ENCODE assay signal across 18 cellular contexts in the genomic region with DNA sequence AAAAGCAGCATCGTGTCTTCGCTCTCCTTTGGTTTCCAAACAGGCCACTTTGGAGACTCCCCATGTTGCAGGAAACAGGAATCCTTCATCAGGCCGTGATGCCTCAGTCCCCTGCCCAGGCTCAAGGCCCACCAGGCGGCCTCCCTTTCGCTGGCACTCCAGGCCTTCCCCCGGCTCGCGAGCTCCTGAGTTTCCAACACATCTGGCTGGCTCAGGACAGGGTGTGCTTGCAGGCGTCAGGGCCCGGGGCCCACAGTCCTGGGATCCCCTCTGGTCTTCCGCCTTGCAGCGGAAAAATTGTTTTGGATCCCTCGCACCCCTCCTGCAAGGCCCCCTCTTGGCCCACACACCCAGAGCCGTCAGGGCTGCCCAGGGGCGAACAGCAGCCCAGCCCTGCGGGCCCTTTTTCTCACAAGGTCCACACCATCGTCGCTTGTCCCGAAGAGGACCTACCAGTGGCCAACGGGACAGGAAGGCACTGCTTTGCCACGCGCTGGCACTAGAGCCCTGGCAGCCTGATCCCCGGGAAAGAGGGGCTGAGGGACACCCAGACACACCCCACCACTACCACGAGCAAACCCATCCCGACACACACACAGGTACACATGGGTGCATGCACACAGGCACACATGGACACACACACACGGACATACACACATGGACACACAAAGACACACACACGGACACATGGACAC.
A peak's percentile ranks its signal among the peaks of the same experiment; 100 is the strongest.
DNase-seq lines count a peak whose midpoint lies in the region; ATAC-seq and TF ChIP-seq lines count a peak whose summit lies in the region.
"Had no signal": no experiment of that assay in that cellular context is flagged by ENCODE, and none has a peak within 500 bp of the region (broad histone marks: within the 10 kb centered on the region; RNA-seq: fewer than 3 reads in every experiment).

No MANE protein-coding gene starts in this region.

- H3K36me3 Mint-ChIP-seq in CD4-positive, CD25-positive, alpha-beta regulatory T cell = no peaks in the 10 kb centered on the region
- peaks cover 3% of the 10 kb centered on the region for H3K36me3 Mint-ChIP-seq in neural progenitor cell
- no peaks in the 10 kb centered on the region for H3K36me3 Mint-ChIP-seq in effector memory CD8-positive, alpha-beta T cell (ENCODE audit: insufficient read depth)
- H3K36me3 Mint-ChIP-seq: IgD-negative memory B cell had no signal

- TF ChIP-seq EP300 in gastroesophageal sphincter (IDR thresholded peaks at IDR 0.05) = no peak

- no peak overlapping the region for H3K27ac Mint-ChIP-seq in CD4-positive, CD25-positive, alpha-beta regulatory T cell
- no peak overlapping the region for H3K27ac Mint-ChIP-seq in neural progenitor cell
- no peak overlapping the region for H3K27ac Mint-ChIP-seq in effector memory CD8-positive, alpha-beta T cell
- H3K27ac Mint-ChIP-seq: activated naive CD4-positive, alpha-beta T cell treated with anti-CD3 and anti-CD28 coated beads for 36 hours; brain; IgD-negative memory B cell had no signal

- WGBS in gastroesophageal sphincter (ENCODE audit: low coverage in 1 of 2), 2 donors = 65 to 66% methylated on average over 20 to 27 of the region's 27 CpGs

- no peak overlapping the region for H3K27ac ChIP-seq in CD4-positive, CD25-positive, alpha-beta regulatory T cell (ENCODE audit: insufficient read depth, low read length, poor library complexity, severe bottlenecking)
- no peak overlapping the region for H3K27ac ChIP-seq in gastroesophageal sphincter
- H3K27ac ChIP-seq in neural progenitor cell = no peak overlapping the region
- H3K27ac ChIP-seq: sigmoid colon had no signal

- no peaks in the 10 kb centered on the region for H3K79me2 ChIP-seq in neural progenitor cell (ENCODE audit: low read depth)

- peaks cover 0 to 21% of the 10 kb centered on the region in 2 experiments for H3K9me3 ChIP-seq in CD4-positive, CD25-positive, alpha-beta regulatory T cell (ENCODE audit: control insufficient read depth in 2 of 2, low read length in 2 of 2)
- peaks cover 0 to 13% (median 0%) of the 10 kb centered on the region in 3 donors for H3K9me3 ChIP-seq in gastroesophageal sphincter
- peaks cover 2% of the 10 kb centered on the region for H3K9me3 ChIP-seq in neural progenitor cell (ENCODE audit: low read depth)

- peak; percentile 34 to 37 for ATAC-seq in CD4-positive, CD25-positive, alpha-beta regulatory T cell (ENCODE audit: low read depth in 2 of 2)
- ATAC-seq in gastroesophageal sphincter (peak; percentile 63), GM19463 (IDR thresholded peaks at IDR 0.05; ENCODE audit: unreplicated experiment) (no peak)
- no peak for ATAC-seq in effector memory CD8-positive, alpha-beta T cell (replicated peaks)
- ATAC-seq: PC-3 had no signal

- no peaks in the 10 kb centered on the region for H3K36me3 ChIP-seq in CD4-positive, CD25-positive, alpha-beta regulatory T cell (ENCODE audit: control insufficient read depth, insufficient read depth, low read length)
- H3K36me3 ChIP-seq in gastroesophageal sphincter = no peaks in the 10 kb centered on the region
- no peaks in the 10 kb centered on the region for H3K36me3 ChIP-seq in neural progenitor cell
- H3K36me3 ChIP-seq: sigmoid colon had no signal

- no peaks in the 10 kb centered on the region for H3F3A ChIP-seq in neural progenitor cell (ENCODE audit: low read depth)

- TF ChIP-seq CTCF in GM13976 (IDR thresholded peaks at IDR 0.05; ENCODE audit: borderline replicate concordance, control extremely low read depth, extremely low read depth, insufficient read depth, missing control alignments) = no peak
- no peak for TF ChIP-seq CTCF in gastroesophageal sphincter (IDR thresholded peaks at IDR 0.05)
- no peak for TF ChIP-seq CTCF in neural progenitor cell (IDR thresholded peaks at IDR 0.05)

- H3K27me3 ChIP-seq in CD4-positive, CD25-positive, alpha-beta regulatory T cell (ENCODE audit: control insufficient read depth, insufficient read depth, low read length) = no peaks in the 10 kb centered on the region
- peaks cover 80% of the 10 kb centered on the region for H3K27me3 ChIP-seq in gastroesophageal sphincter
- no peaks in the 10 kb centered on the region for H3K27me3 ChIP-seq in neural progenitor cell

- no peak overlapping the region for H3K4me2 ChIP-seq in neural progenitor cell

- H4K20me1 ChIP-seq in neural progenitor cell (ENCODE audit: low read depth) = no peaks in the 10 kb centered on the region

- no peak overlapping the region for H3K4me3 ChIP-seq in CD4-positive, CD25-positive, alpha-beta regulatory T cell (ENCODE audit: low read depth, low read length)
- H3K4me3 ChIP-seq in gastroesophageal sphincter (no peak overlapping the region), neural progenitor cell (no peak overlapping the region)
- H3K4me3 ChIP-seq: sigmoid colon had no signal

- no peak overlapping the region for H2AFZ ChIP-seq in neural progenitor cell (replicated peaks)

- peaks cover 1 to 32% (median 23%) of the 10 kb centered on the region in 7 donors for H3K9me3 Mint-ChIP-seq in CD4-positive, CD25-positive, alpha-beta regulatory T cell
- H3K9me3 Mint-ChIP-seq in neural progenitor cell = peaks cover 54% of the 10 kb centered on the region
- peaks cover 8 to 31% of the 10 kb centered on the region in 2 donors for H3K9me3 Mint-ChIP-seq in effector memory CD8-positive, alpha-beta T cell

- no peak for TF ChIP-seq POLR2A in gastroesophageal sphincter (IDR thresholded peaks at IDR 0.05)

- H3K4me1 Mint-ChIP-seq in CD4-positive, CD25-positive, alpha-beta regulatory T cell = peaks cover 0 to 6% (median 3%) of the 10 kb centered on the region in 4 donors
- no peaks in the 10 kb centered on the region for H3K4me1 Mint-ChIP-seq in neural progenitor cell
- H3K4me1 Mint-ChIP-seq in effector memory CD8-positive, alpha-beta T cell (ENCODE audit: low read depth in 2 of 2) = peaks cover 0 to 7% of the 10 kb centered on the region in 2 donors
- H3K4me1 Mint-ChIP-seq: brain, IgD-negative memory B cell had no signal

- no peak for DNase-seq in CD4-positive, CD25-positive, alpha-beta regulatory T cell
- DNase-seq in GM13976 (ENCODE audit: low spot score) (peak; percentile 45), neural progenitor cell (ENCODE audit: low spot score) (no peak), H4 (ENCODE audit: low spot score) (no peak)
- DNase-seq in effector memory CD8-positive, alpha-beta T cell = no peak
- DNase-seq: activated CD4-positive, alpha-beta T cell treated with anti-CD3 and anti-CD28 coated beads for 4 hours; activated naive CD4-positive, alpha-beta T cell treated with anti-CD3 and anti-CD28 coated beads for 36 hours; dermis blood vessel endothelial cell; head of caudate nucleus; NCI-H1930; NCI-H69; PC-3; sigmoid colon; stimulated activated CD4-positive, alpha-beta T cell treated with anti-CD3 and anti-CD28 coated beads, Interleukin-1b, Interleukin-23, amount 100 ng/mL, for 48 hours had no signal

- in situ Hi-C loops in GM13976 (cut with MboI; ENCODE audit: low sequenced_read_pairs, unreplicated experiment) = no loop called here

- no peak overlapping the region for H3K4me3 Mint-ChIP-seq in CD4-positive, CD25-positive, alpha-beta regulatory T cell
- H3K4me3 Mint-ChIP-seq in neural progenitor cell = peak overlapping the region; percentile 72
- no peak overlapping the region for H3K4me3 Mint-ChIP-seq in effector memory CD8-positive, alpha-beta T cell
- H3K4me3 Mint-ChIP-seq: activated naive CD4-positive, alpha-beta T cell treated with anti-CD3 and anti-CD28 coated beads for 36 hours; brain; IgD-negative memory B cell had no signal

- H3K4me1 ChIP-seq in CD4-positive, CD25-positive, alpha-beta regulatory T cell (ENCODE audit: control insufficient read depth, insufficient read depth, low read length, poor library complexity, severe bottlenecking) = no peaks in the 10 kb centered on the region
- H3K4me1 ChIP-seq in gastroesophageal sphincter (peaks cover 0 to 9% (median 0%) of the 10 kb centered on the region in 3 donors), neural progenitor cell (no peaks in the 10 kb centered on the region)

- no peaks in the 10 kb centered on the region for H3K27me3 Mint-ChIP-seq in CD4-positive, CD25-positive, alpha-beta regulatory T cell
- peaks cover 10% of the 10 kb centered on the region for H3K27me3 Mint-ChIP-seq in neural progenitor cell (ENCODE audit: insufficient read depth, low read depth)
- H3K27me3 Mint-ChIP-seq in effector memory CD8-positive, alpha-beta T cell = peaks cover 0 to 7% of the 10 kb centered on the region in 2 donors
- H3K27me3 Mint-ChIP-seq: brain, IgD-negative memory B cell had no signal

- H3K9ac ChIP-seq in neural progenitor cell = no peak overlapping the region

Comparison
In these comparisons a context has a peak if more than half of its experiments do, and no peak if none do; other contexts are left out.
1. ATAC-seq: peak in CD4-positive, CD25-positive, alpha-beta regulatory T cell (2 of 2) and gastroesophageal sphincter (single experiment); none in GM19463 (single experiment) and effector memory CD8-positive, alpha-beta T cell (single experiment).